ENCODE assay signal across 1 cellular context in the genomic region with DNA sequence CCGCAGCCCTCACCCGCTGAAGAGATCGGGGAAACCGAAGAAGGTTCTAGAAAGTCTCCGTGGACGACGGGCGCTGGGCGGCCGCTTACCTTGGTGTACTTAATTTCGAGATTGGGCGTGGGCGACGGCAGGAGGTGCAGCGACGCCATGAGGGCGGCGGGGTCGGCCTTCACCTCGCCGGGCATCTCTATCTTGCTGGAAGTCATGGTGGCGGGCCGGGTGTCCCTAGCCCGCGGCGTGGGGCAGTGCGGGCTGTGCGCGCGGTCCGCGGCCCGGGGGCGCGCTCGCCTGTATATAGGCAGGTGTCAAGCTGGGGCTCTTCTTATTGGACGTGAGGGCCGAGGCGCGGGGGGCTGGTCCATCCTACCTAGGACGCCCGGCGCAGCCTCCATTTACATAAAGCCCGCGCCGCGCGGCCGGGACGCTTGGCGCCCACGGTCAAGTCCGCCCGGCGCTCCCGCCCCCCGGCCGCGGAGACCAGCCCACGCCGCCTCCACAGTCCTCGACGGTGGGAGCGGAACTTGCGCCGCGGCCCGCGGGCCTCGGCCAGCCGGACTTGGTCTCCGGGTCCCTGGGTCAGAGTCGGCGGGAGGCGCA.
TF ChIP-seq lines count a peak whose summit lies in the region.

A gene (minus strand): TSS at position 267 of the 597 bp plus-strand sequence. CDS start 61 bp downstream, at position 206.

TF ChIP-seq in K562, 482 proteins besides CTCF, POLR2A, EP300 and RAD21 (continued from another document and continues in another):
- TF ChIP-seq, protein P1, sequence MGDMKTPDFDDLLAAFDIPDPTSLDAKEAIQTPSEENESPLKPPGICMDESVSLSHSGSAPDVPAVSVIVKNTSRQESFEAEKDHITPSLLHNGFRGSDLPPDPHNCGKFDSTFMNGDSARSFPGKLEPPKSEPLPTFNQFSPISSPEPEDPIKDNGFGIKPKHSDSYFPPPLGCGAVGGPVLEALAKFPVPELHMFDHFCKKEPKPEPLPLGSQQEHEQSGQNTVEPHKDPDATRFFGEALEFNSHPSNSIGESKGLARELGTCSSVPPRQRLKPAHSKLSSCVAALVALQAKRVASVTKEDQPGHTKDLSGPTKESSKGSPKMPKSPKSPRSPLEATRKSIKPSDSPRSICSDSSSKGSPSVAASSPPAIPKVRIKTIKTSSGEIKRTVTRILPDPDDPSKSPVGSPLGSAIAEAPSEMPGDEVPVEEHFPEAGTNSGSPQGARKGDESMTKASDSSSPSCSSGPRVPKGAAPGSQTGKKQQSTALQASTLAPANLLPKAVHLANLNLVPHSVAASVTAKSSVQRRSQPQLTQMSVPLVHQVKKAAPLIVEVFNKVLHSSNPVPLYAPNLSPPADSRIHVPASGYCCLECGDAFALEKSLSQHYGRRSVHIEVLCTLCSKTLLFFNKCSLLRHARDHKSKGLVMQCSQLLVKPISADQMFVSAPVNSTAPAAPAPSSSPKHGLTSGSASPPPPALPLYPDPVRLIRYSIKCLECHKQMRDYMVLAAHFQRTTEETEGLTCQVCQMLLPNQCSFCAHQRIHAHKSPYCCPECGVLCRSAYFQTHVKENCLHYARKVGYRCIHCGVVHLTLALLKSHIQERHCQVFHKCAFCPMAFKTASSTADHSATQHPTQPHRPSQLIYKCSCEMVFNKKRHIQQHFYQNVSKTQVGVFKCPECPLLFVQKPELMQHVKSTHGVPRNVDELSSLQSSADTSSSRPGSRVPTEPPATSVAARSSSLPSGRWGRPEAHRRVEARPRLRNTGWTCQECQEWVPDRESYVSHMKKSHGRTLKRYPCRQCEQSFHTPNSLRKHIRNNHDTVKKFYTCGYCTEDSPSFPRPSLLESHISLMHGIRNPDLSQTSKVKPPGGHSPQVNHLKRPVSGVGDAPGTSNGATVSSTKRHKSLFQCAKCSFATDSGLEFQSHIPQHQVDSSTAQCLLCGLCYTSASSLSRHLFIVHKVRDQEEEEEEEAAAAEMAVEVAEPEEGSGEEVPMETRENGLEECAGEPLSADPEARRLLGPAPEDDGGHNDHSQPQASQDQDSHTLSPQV (IDR thresholded peaks at IDR 0.05): peak; percentile 62; the same call in 1 of the 2 replicates
- peak; percentile 35 for TF ChIP-seq MEIS2 (IDR thresholded peaks at IDR 0.05; ENCODE audit: partially characterized antibody)
- TF ChIP-seq, protein P2, sequence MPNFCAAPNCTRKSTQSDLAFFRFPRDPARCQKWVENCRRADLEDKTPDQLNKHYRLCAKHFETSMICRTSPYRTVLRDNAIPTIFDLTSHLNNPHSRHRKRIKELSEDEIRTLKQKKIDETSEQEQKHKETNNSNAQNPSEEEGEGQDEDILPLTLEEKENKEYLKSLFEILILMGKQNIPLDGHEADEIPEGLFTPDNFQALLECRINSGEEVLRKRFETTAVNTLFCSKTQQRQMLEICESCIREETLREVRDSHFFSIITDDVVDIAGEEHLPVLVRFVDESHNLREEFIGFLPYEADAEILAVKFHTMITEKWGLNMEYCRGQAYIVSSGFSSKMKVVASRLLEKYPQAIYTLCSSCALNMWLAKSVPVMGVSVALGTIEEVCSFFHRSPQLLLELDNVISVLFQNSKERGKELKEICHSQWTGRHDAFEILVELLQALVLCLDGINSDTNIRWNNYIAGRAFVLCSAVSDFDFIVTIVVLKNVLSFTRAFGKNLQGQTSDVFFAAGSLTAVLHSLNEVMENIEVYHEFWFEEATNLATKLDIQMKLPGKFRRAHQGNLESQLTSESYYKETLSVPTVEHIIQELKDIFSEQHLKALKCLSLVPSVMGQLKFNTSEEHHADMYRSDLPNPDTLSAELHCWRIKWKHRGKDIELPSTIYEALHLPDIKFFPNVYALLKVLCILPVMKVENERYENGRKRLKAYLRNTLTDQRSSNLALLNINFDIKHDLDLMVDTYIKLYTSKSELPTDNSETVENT (CRISPR knock-in tag; IDR thresholded peaks at IDR 0.05): peak; percentile 26
- TF ChIP-seq, protein P3, sequence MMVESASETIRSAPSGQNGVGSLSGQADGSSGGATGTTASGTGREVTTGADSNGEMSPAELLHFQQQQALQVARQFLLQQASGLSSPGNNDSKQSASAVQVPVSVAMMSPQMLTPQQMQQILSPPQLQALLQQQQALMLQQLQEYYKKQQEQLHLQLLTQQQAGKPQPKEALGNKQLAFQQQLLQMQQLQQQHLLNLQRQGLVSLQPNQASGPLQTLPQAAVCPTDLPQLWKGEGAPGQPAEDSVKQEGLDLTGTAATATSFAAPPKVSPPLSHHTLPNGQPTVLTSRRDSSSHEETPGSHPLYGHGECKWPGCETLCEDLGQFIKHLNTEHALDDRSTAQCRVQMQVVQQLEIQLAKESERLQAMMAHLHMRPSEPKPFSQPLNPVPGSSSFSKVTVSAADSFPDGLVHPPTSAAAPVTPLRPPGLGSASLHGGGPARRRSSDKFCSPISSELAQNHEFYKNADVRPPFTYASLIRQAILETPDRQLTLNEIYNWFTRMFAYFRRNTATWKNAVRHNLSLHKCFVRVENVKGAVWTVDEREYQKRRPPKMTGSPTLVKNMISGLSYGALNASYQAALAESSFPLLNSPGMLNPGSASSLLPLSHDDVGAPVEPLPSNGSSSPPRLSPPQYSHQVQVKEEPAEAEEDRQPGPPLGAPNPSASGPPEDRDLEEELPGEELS (CRISPR knock-in tag; IDR thresholded peaks at IDR 0.05; ENCODE audit: borderline replicate concordance): peak; percentile 44; the same call in 1 of the 2 replicates
- TF ChIP-seq SIN3A (IDR thresholded peaks at IDR 0.05; ENCODE audit: borderline replicate concordance in 2 of 2, control insufficient read depth in 1 of 2, low read depth in 2 of 2, low read length in 2 of 2): peak in 1 of 2 experiments; percentile 17; a peak in 2 of 4 replicates
- TF ChIP-seq CBFA2T3 (IDR thresholded peaks at IDR 0.05): peak; percentile 7; the same call in 1 of the 2 replicates
- TF ChIP-seq ARNT (IDR thresholded peaks at IDR 0.05): no peak
- TF ChIP-seq, protein P4, sequence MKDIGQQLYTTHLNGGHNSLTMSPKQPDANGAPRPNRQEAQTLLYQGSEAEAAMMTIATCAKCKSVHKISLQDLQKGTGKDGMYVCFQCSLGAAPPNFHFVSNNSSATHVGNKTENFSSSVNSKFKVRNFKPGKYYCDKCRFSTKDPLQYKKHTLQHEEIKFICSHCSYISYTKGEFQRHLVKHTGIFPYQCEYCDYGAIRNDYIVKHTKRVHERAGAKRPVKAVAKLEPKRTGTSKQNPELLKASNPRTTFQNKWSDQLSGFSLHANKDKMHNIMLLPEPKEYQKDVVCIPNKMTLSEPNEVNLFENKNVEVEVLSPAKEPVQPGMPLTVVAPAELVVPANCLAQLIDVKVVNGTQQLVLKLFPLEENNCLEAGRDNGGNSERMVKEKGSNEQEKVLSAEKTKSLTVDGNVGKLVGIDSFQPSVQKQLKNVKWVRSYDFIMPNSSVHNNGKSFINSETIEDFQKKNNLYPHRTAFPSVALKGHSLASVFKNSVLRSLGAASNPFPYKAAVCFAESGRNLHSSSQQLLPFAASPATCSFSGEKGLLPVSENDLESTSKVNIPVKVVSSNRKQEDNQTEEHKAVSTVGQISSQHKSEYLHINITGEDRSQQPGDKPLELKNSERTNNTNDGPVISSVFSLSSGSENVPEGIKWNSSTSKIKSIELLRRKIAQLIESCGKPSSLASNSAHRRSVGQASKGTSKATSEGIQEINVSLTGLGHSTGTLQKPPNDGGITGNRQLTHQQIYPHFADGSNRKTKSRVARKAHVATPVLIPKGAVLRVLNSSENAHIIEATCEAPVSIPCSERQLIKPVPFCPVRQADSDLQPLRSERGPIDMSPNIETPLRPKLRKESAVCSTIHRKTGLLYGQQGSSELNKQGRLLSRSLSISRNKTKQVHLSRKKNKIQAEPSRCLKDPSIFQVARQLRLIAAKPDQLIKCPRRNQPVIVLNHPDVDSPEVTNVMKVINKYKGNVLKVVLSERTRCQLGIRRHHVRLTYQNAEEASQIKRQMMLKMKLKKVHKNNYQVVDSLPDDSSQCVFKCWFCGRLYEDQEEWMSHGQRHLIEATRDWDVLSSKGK (CRISPR knock-in tag; IDR thresholded peaks at IDR 0.05): no peak
- no peak for TF ChIP-seq ZNF384 (IDR thresholded peaks at IDR 0.05; ENCODE audit: low read depth, low read length)
- TF ChIP-seq SMAD4 (CRISPR knock-in tag; conservative IDR thresholded peaks at IDR 0.05): peak; percentile 28
- TF ChIP-seq HMGN3 (IDR thresholded peaks at IDR 0.05; ENCODE audit: borderline replicate concordance, extremely low read depth, insufficient read length, low read depth, low read length): peak; percentile 53
- TF ChIP-seq, protein P5, sequence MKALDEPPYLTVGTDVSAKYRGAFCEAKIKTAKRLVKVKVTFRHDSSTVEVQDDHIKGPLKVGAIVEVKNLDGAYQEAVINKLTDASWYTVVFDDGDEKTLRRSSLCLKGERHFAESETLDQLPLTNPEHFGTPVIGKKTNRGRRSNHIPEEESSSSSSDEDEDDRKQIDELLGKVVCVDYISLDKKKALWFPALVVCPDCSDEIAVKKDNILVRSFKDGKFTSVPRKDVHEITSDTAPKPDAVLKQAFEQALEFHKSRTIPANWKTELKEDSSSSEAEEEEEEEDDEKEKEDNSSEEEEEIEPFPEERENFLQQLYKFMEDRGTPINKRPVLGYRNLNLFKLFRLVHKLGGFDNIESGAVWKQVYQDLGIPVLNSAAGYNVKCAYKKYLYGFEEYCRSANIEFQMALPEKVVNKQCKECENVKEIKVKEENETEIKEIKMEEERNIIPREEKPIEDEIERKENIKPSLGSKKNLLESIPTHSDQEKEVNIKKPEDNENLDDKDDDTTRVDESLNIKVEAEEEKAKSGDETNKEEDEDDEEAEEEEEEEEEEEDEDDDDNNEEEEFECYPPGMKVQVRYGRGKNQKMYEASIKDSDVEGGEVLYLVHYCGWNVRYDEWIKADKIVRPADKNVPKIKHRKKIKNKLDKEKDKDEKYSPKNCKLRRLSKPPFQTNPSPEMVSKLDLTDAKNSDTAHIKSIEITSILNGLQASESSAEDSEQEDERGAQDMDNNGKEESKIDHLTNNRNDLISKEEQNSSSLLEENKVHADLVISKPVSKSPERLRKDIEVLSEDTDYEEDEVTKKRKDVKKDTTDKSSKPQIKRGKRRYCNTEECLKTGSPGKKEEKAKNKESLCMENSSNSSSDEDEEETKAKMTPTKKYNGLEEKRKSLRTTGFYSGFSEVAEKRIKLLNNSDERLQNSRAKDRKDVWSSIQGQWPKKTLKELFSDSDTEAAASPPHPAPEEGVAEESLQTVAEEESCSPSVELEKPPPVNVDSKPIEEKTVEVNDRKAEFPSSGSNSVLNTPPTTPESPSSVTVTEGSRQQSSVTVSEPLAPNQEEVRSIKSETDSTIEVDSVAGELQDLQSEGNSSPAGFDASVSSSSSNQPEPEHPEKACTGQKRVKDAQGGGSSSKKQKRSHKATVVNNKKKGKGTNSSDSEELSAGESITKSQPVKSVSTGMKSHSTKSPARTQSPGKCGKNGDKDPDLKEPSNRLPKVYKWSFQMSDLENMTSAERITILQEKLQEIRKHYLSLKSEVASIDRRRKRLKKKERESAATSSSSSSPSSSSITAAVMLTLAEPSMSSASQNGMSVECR (CRISPR knock-in tag; IDR thresholded peaks at IDR 0.05): 0 out of 2 replicates have a peak, but pooled peaks have one; percentile 20
- TF ChIP-seq, protein P6, sequence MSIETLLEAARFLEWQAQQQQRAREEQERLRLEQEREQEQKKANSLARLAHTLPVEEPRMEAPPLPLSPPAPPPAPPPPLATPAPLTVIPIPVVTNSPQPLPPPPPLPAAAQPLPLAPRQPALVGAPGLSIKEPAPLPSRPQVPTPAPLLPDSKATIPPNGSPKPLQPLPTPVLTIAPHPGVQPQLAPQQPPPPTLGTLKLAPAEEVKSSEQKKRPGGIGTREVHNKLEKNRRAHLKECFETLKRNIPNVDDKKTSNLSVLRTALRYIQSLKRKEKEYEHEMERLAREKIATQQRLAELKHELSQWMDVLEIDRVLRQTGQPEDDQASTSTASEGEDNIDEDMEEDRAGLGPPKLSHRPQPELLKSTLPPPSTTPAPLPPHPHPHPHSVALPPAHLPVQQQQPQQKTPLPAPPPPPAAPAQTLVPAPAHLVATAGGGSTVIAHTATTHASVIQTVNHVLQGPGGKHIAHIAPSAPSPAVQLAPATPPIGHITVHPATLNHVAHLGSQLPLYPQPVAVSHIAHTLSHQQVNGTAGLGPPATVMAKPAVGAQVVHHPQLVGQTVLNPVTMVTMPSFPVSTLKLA (conservative IDR thresholded peaks at IDR 0.05): peak; percentile 47 to 69; a peak in 3 of 4 replicates
- TF ChIP-seq L3MBTL2 (IDR thresholded peaks at IDR 0.05): peak; percentile 51
- TF ChIP-seq, protein P7, sequence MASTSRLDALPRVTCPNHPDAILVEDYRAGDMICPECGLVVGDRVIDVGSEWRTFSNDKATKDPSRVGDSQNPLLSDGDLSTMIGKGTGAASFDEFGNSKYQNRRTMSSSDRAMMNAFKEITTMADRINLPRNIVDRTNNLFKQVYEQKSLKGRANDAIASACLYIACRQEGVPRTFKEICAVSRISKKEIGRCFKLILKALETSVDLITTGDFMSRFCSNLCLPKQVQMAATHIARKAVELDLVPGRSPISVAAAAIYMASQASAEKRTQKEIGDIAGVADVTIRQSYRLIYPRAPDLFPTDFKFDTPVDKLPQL (IDR thresholded peaks at IDR 0.05; ENCODE audit: extremely low read depth, insufficient read length): no peak
- TF ChIP-seq HNRNPK (IDR thresholded peaks at IDR 0.05; ENCODE audit: low read depth, low read length, poor library complexity, severe bottlenecking): peak; percentile 12
- peak; percentile 5 for TF ChIP-seq SAP30 (IDR thresholded peaks at IDR 0.05; ENCODE audit: borderline replicate concordance, insufficient read depth, low read depth, low read length, poor library complexity, severe bottlenecking)
- TF ChIP-seq U2AF1 (optimal IDR thresholded peaks at IDR 0.05; ENCODE audit: low read depth, low read length): peak; percentile 44
- TF ChIP-seq, protein P8, sequence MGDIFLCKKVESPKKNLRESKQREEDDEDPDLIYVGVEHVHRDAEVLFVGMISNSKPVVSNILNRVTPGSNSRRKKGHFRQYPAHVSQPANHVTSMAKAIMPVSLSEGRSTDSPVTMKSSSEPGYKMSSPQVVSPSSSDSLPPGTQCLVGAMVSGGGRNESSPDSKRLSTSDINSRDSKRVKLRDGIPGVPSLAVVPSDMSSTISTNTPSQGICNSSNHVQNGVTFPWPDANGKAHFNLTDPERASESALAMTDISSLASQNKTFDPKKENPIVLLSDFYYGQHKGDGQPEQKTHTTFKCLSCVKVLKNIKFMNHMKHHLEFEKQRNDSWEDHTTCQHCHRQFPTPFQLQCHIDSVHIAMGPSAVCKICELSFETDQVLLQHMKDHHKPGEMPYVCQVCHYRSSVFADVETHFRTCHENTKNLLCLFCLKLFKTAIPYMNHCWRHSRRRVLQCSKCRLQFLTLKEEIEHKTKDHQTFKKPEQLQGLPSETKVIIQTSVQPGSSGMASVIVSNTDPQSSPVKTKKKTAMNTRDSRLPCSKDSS (IDR thresholded peaks at IDR 0.05; ENCODE audit: low read depth, partially characterized antibody): no peak
- TF ChIP-seq NONO (IDR thresholded peaks at IDR 0.05; ENCODE audit: low read depth in 2 of 2, low read length in 1 of 2): peak; percentile 40 to 84; a peak in 2 of 4 replicates
- TF ChIP-seq, protein P9, sequence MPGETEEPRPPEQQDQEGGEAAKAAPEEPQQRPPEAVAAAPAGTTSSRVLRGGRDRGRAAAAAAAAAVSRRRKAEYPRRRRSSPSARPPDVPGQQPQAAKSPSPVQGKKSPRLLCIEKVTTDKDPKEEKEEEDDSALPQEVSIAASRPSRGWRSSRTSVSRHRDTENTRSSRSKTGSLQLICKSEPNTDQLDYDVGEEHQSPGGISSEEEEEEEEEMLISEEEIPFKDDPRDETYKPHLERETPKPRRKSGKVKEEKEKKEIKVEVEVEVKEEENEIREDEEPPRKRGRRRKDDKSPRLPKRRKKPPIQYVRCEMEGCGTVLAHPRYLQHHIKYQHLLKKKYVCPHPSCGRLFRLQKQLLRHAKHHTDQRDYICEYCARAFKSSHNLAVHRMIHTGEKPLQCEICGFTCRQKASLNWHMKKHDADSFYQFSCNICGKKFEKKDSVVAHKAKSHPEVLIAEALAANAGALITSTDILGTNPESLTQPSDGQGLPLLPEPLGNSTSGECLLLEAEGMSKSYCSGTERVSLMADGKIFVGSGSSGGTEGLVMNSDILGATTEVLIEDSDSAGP (CRISPR knock-in tag; IDR thresholded peaks at IDR 0.05): no peak
